In genomic region chr9:113281356-113281755, GRCh38 we compare ENCODE assay signal across 28 cellular contexts. TPM values are rescaled to one million over a fixed set of nuclear protein-coding genes. Genes with fewer than 3 reads are reported as not detected.
"Had no signal": no experiment of that assay in that cellular context is flagged by ENCODE, and none has a peak within 500 bp of the region (broad histone marks: within the 10 kb centered on the region; RNA-seq: fewer than 3 reads in every experiment).

No MANE protein-coding gene starts in this region.

- H3K27ac ChIP-seq: cardiac muscle cell, heart right ventricle, prostate gland, SK-N-MC, tibial artery, WERI-Rb-1 had no signal

- H3K27me3 Mint-ChIP-seq: activated naive CD8-positive, alpha-beta T cell treated with anti-CD3 and anti-CD28 coated beads, Interleukin-2, amount 10 ng/mL, durations not matched to agents 7 days and 5 days; naive B cell had no signal

- H3K9me3 Mint-ChIP-seq: activated naive CD8-positive, alpha-beta T cell treated with anti-CD3 and anti-CD28 coated beads, Interleukin-2, amount 10 ng/mL, durations not matched to agents 7 days and 5 days; activated T-helper 1 cell treated with anti-CD3 and anti-CD28 coated beads, Interleukin-12 subunit alpha, Interleukin-12 subunit beta, Interleukin-2, Interleukin-4 antibody, amounts not matched to agents 30 ng/mL and 10 ng/mL and 1 ng/mL, durations not matched to agents 14 hours and 24 hours and 36 hours; naive B cell had no signal

- H3K4me1 ChIP-seq: prostate gland had no signal

- H3K9me3 ChIP-seq: heart right ventricle, mucosa of descending colon, prostate gland, tibial artery had no signal

- H3K4me3 Mint-ChIP-seq: activated naive CD8-positive, alpha-beta T cell treated with anti-CD3 and anti-CD28 coated beads, Interleukin-2, amount 10 ng/mL, durations not matched to agents 7 days and 5 days; activated T-helper 1 cell treated with anti-CD3 and anti-CD28 coated beads, Interleukin-12 subunit alpha, Interleukin-12 subunit beta, Interleukin-2, Interleukin-4 antibody, amounts not matched to agents 30 ng/mL and 10 ng/mL and 1 ng/mL, durations not matched to agents 14 hours and 24 hours and 36 hours had no signal

- H3K27me3 ChIP-seq: cardiac muscle cell, heart right ventricle, tibial artery had no signal

- DNase-seq: activated CD4-positive, alpha-beta T cell treated with anti-CD3 and anti-CD28 coated beads for 1 hour; activated CD4-positive, alpha-beta T cell treated with anti-CD3 and anti-CD28 coated beads, Interleukin-2, amount 50 U/mL, for 4 hours; activated CD8-positive, alpha-beta memory T cell treated with anti-CD3 and anti-CD28 coated beads for 24 hours; activated CD8-positive, alpha-beta memory T cell treated with anti-CD3 and anti-CD28 coated beads, Interleukin-2, amount 50 U/mL, for 4 hours; activated gamma-delta T cell treated with Interleukin-2 at 50 U/mL for 16 hours; activated naive CD8-positive, alpha-beta T cell treated with anti-CD3 and anti-CD28 coated beads, Interleukin-2, amount 10 ng/mL, durations not matched to agents 7 days and 5 days; amygdala; foreskin fibroblast; heart right ventricle; islet precursor cell; left cardiac atrium; mesendoderm; mucosa of descending colon; naive B cell; stimulated activated CD4-positive, alpha-beta T cell treated with anti-CD3 and anti-CD28 coated beads, Interleukin-4, amount 100 ng/mL, for 1 hour; stimulated activated naive CD8-positive, alpha-beta T cell treated with anti-CD3 and anti-CD28 coated beads, Interleukin-15, Interleukin-2, amounts not matched to agents 100 U/mL and 50 U/mL, for 24 hours; SW 1271; tibial artery; WERI-Rb-1 had no signal

- H3K4me3 ChIP-seq: cardiac muscle cell, heart right ventricle, mucosa of descending colon, prostate gland, SK-N-MC, tibial artery had no signal

- H3K27ac Mint-ChIP-seq: activated naive CD8-positive, alpha-beta T cell treated with anti-CD3 and anti-CD28 coated beads, Interleukin-2, amount 10 ng/mL, durations not matched to agents 7 days and 5 days; activated T-helper 1 cell treated with anti-CD3 and anti-CD28 coated beads, Interleukin-12 subunit alpha, Interleukin-12 subunit beta, Interleukin-2, Interleukin-4 antibody, amounts not matched to agents 30 ng/mL and 10 ng/mL and 1 ng/mL, durations not matched to agents 14 hours and 24 hours and 36 hours had no signal

- FAIRE-seq: endometrium had no signal

RNA-seq across cellular contexts. Expression of gene RNF183, which starts 21.8 kb away (rescaled TPM):
- total RNA-seq: activated T-helper 1 cell treated with anti-CD3 and anti-CD28 coated beads, Interleukin-12 subunit alpha, Interleukin-12 subunit beta, Interleukin-2, Interleukin-4 antibody, amounts not matched to agents 30 ng/mL and 10 ng/mL and 1 ng/mL, durations not matched to agents 14 hours and 24 hours and 36 hours; chondrocyte; fibroblast of lung; left cardiac atrium; liver; osteoblast had no signal
- polyA plus RNA-seq: fibroblast of lung had no signal
